7 cellular contexts compared by ENCODE assay signal in the genomic region with DNA sequence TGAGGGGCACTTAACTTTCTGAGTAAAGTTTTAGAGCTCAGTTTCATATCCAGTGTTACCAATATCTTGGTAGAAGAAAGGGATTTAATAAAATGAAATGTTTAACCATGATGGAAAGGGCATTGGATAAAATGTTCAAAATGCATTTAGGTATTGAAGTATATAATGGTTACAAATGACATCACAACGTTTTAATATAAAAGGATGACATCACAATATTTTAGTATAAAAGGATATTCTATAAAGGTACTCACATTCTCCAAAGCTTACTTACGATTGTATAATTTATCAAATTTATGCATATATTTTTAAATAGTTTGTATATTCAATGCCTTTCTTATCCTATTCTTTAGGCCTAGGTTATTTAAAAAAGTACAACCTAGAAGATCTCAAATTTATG.
"Had no signal": no experiment of that assay in that cellular context is flagged by ENCODE, and none has a peak within 500 bp of the region (broad histone marks: within the 10 kb centered on the region; RNA-seq: fewer than 3 reads in every experiment).

No MANE protein-coding gene starts in this region.

- ATAC-seq: K562 had no signal

- FAIRE-seq: HTR-8/SVneo, K562 had no signal

- H3K27ac ChIP-seq: HL-60, KMS-11 had no signal

- H3K4me3 ChIP-seq: K562 had no signal

- H3K9ac ChIP-seq: KMS-11 had no signal

- H3K4me2 ChIP-seq: KMS-11 had no signal

- DNase-seq: IMR-90, KBM-7, KG1 had no signal
